Comparison of ENCODE assay signal across 1 cellular context in genomic region chr7:150958071-150958552, GRCh38.
A peak's percentile ranks its signal among the peaks of the same experiment; 100 is the strongest.
TF ChIP-seq lines count a peak whose summit lies in the region.

No MANE protein-coding gene starts in this region.

TF ChIP-seq in K562, 482 proteins besides CTCF, POLR2A, EP300 and RAD21:
- 0 out of 2 replicates have a peak, but pooled peaks have one; percentile 23 for TF ChIP-seq HNRNPL (IDR thresholded peaks at IDR 0.05; ENCODE audit: low read depth, low read length)
- TF ChIP-seq ESRRA (IDR thresholded peaks at IDR 0.05; ENCODE audit: borderline replicate concordance, low read depth): no peak
- 0 out of 2 replicates have a peak, but pooled peaks have one; percentile 26 for TF ChIP-seq ZNF175 (CRISPR knock-in tag; IDR thresholded peaks at IDR 0.05; ENCODE audit: low read depth)
- TF ChIP-seq ZFP36 (IDR thresholded peaks at IDR 0.05; ENCODE audit: low read depth, low read length, partially characterized antibody): no peak
TF ChIP-seq in K562: peak in this region for 2.
